Comparison of ENCODE assay signal across 14 cellular contexts in the genomic region with DNA sequence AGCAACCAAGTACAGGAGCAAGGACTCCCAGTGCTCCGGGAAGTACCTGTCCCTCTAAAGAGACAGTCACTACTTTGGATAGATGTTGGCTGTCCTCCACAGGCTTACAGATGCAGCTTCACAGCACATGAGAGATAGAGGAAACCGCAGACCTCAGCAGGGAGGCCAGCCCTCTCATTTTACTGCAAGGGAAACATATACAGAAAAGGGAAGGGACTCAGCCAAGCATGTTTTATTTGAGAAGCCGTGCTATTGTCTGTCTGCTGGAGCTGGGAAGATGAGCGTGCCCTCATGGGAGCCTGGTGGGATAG.
DNase-seq lines count a peak whose midpoint lies in the region; ATAC-seq and TF ChIP-seq lines count a peak whose summit lies in the region.
"Had no signal": no experiment of that assay in that cellular context is flagged by ENCODE, and none has a peak within 500 bp of the region (broad histone marks: within the 10 kb centered on the region; RNA-seq: fewer than 3 reads in every experiment).

No MANE protein-coding gene starts in this region.

- no peak overlapping the region for H3K4me2 ChIP-seq in DND-41 (ENCODE audit: insufficient read depth, low read length)

- no peaks in the 10 kb centered on the region for H3K79me2 ChIP-seq in DND-41 (ENCODE audit: insufficient read depth, low read length)

- H3K27me3 ChIP-seq in DND-41 (ENCODE audit: insufficient read depth, low read length, poor library complexity), result peaks cover 6% of the 10 kb centered on the region
- peaks cover 0 to 5% (median 0%) of the 10 kb centered on the region in 4 donors for H3K27me3 ChIP-seq in esophagus squamous epithelium
- H3K27me3 ChIP-seq: ovary had no signal

- intact Hi-C loops in esophagus squamous epithelium (cut with DNase I), result no loop called here

- H3K4me3 ChIP-seq in DND-41 (ENCODE audit: low read depth in 1 of 2, low read length in 2 of 2), result no peak overlapping the region
- no peak overlapping the region for H3K4me3 ChIP-seq in esophagus squamous epithelium
- H3K4me3 ChIP-seq: coronary artery, ovary had no signal

- no peak for DNase-seq in DND-41
- peak; percentile 1 for DNase-seq in M059J (ENCODE audit: low read depth)
- peak; percentile 85 for DNase-seq in NCI-H748 treated with DMSO at 0.1 percent for 48 hours (lab: John Stamatoyannopoulos, UW)
- DNase-seq in globus pallidus (ENCODE audit: low spot score), result peak; percentile 39
- no peak for DNase-seq in activated effector memory CD4-positive, alpha-beta T cell treated with anti-CD3 and anti-CD28 coated beads, Interleukin-2, amount 50 U/mL, for 16 hours
- DNase-seq in esophagus squamous epithelium (lab: John Stamatoyannopoulos, UW), result no peak
- DNase-seq in NCI-H1930 (lab: John Stamatoyannopoulos, UW), result no peak
- DNase-seq: NCI-H1105 treated with DMSO at 0.1 percent for 48 hours; NCI-H446 treated with DMSO at 0.1 percent for 48 hours; ovary; stimulated activated CD4-positive, alpha-beta T cell treated with anti-CD3 and anti-CD28 coated beads, Interleukin-4, amount 100 ng/mL, for 4 hours had no signal

- peak; percentile 60 for ATAC-seq in DND-41 (ENCODE audit: insufficient read depth, low read depth)
- no peak for ATAC-seq in HG03045 (IDR thresholded peaks at IDR 0.05; ENCODE audit: unreplicated experiment)
- ATAC-seq: HCT116 had no signal

- no peaks in the 10 kb centered on the region for H4K20me1 ChIP-seq in DND-41 (ENCODE audit: insufficient read depth, low read length)

- H3K4me1 ChIP-seq in DND-41 (ENCODE audit: insufficient read depth, low read length) (no peaks in the 10 kb centered on the region), esophagus squamous epithelium (no peaks in the 10 kb centered on the region)

- 48 to 71% methylated on average over 4 of the region's 4 CpGs for WGBS in esophagus squamous epithelium, 2 donors

- no peak for TF ChIP-seq POLR2A in esophagus squamous epithelium (IDR thresholded peaks at IDR 0.05)

- no peak overlapping the region for H3K27ac ChIP-seq in DND-41 (ENCODE audit: low read length)
- no peak overlapping the region for H3K27ac ChIP-seq in esophagus squamous epithelium
- H3K27ac ChIP-seq: coronary artery, ovary had no signal

- H2AFZ ChIP-seq in DND-41 (ENCODE audit: low read depth, low read length), result no peak overlapping the region

- no peak for TF ChIP-seq CTCF in DND-41 (IDR thresholded peaks at IDR 0.05; ENCODE audit: borderline replicate concordance, extremely low read depth, low read length, poor library complexity, severe bottlenecking)
- no peak for TF ChIP-seq CTCF in esophagus squamous epithelium (IDR thresholded peaks at IDR 0.05)

- H3K36me3 ChIP-seq in DND-41 (ENCODE audit: insufficient read depth, low read length) (no peaks in the 10 kb centered on the region), esophagus squamous epithelium (no peaks in the 10 kb centered on the region)
- H3K36me3 ChIP-seq: ovary had no signal

- H3K9me3 ChIP-seq in DND-41 (ENCODE audit: insufficient read depth, low read length, severe bottlenecking) (no peaks in the 10 kb centered on the region), esophagus squamous epithelium (no peaks in the 10 kb centered on the region)
- H3K9me3 ChIP-seq: ovary had no signal

- no peak overlapping the region for H3K9ac ChIP-seq in DND-41 (ENCODE audit: low read depth, low read length)

Comparison
In these comparisons a context has a peak if more than half of its experiments do, and no peak if none do; other contexts are left out.
1. DNase-seq: peak in M059J (single experiment), NCI-H748 treated with DMSO at 0.1 percent for 48 hours (single experiment) and globus pallidus (single experiment); none in DND-41 (single experiment), activated effector memory CD4-positive, alpha-beta T cell treated with anti-CD3 and anti-CD28 coated beads, Interleukin-2, amount 50 U/mL, for 16 hours (single experiment), esophagus squamous epithelium (single experiment) and NCI-H1930 (0 of 2).